In the genomic region with DNA sequence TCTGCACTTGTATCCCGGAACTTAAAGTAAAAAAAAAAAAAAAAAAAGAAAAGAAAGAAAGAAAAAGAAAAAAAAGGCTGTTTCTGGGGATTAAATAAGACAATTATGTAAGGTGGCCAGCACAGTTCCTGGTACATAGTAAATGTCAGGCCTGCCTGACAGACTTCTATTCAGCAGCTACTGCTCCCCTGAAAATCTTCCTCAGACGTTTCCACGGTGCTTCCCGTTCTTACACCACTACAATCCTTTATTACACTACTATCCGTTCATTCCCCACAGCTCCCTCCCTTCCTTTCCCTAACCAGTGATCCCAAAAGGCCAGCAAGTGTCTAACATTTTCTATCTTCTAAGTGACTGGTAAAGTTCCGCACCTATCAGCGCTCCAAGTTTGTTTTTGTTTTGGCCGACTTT, we compare ENCODE assay signal across 8 cellular contexts. TPM values are rescaled to one million over a fixed set of nuclear protein-coding genes. Genes with fewer than 3 reads are reported as not detected.
DNase-seq lines count a peak whose midpoint lies in the region; ATAC-seq and TF ChIP-seq lines count a peak whose summit lies in the region.

No MANE protein-coding gene starts in this region.

- peak overlapping the region; percentile 79 for H3K4me3 ChIP-seq in AG04449 (ENCODE audit: low read depth, low read length)
- H3K4me3 ChIP-seq in GM23338: peak overlapping the region; percentile 95
- peak overlapping the region; percentile 90 for H3K4me3 ChIP-seq in iPS-15b (ENCODE audit: low read depth, low read length)

- CTCF ChIA-PET in AG04449 (lab: Yijun Ruan, JAX): interaction anchor here (1.3 to 2.2 kb wide), 3 partner anchors 47 to 467 kb away, joined by 4 to 8 read pairs (median 4); no protein-coding TSS in a partner anchor

- ATAC-seq in GM23338: no peak
- no peak for ATAC-seq in activated T-helper 17 cell treated with anti-CD3 and anti-CD28 coated beads, Interleukin-2, amount 50 U/mL, for 72 hours (replicated peaks)
- no peak for ATAC-seq in stimulated activated effector memory CD8-positive, alpha-beta T cell treated with anti-CD3 and anti-CD28 coated beads, Interleukin-12 subunit alpha, Interleukin-12 subunit beta, amount 100 ng/mL, for 72 hours
- ATAC-seq in GM21528 (IDR thresholded peaks at IDR 0.05; ENCODE audit: low FRiP score, unreplicated experiment): no peak

- POLR2A ChIA-PET in AG04449 (lab: Yijun Ruan, JAX): no interaction called here

- no peaks in the 10 kb centered on the region for H3K9me2 ChIP-seq in GM23338 (ENCODE audit: insufficient read depth)

- peak overlapping the region; percentile 97 for H2AFZ ChIP-seq in GM23338

- no peaks in the 10 kb centered on the region; the same call in 2 of the 3 replicates for H3K36me3 Mint-ChIP-seq in GM23338 (ENCODE audit: low read depth)
- H3K36me3 Mint-ChIP-seq in activated T-helper 17 cell treated with anti-CD3 and anti-CD28 coated beads, Interleukin-2, amount 50 U/mL, for 72 hours (ENCODE audit: low read depth): peaks cover 30% of the 10 kb centered on the region
- H3K36me3 Mint-ChIP-seq in stimulated activated effector memory CD8-positive, alpha-beta T cell treated with anti-CD3 and anti-CD28 coated beads, Interleukin-12 subunit alpha, Interleukin-12 subunit beta, amount 100 ng/mL, for 72 hours: peaks cover 40% of the 10 kb centered on the region

- H3K4me2 ChIP-seq in GM23338: peak overlapping the region; percentile 97

- peak overlapping the region; percentile 84 for H3K9ac ChIP-seq in iPS-15b (ENCODE audit: low read depth, low read length)

- H3K9me3 ChIP-seq in iPS-15b (ENCODE audit: control insufficient read depth, insufficient read depth, low read length): no peaks in the 10 kb centered on the region

- H3K27me3 Mint-ChIP-seq in GM23338 (ENCODE audit: insufficient read depth, low read depth, poor library complexity): peaks cover 7% of the 10 kb centered on the region
- no peaks in the 10 kb centered on the region for H3K27me3 Mint-ChIP-seq in activated T-helper 17 cell treated with anti-CD3 and anti-CD28 coated beads, Interleukin-2, amount 50 U/mL, for 72 hours

- H3K9me3 Mint-ChIP-seq in GM23338: no peaks in the 10 kb centered on the region
- H3K9me3 Mint-ChIP-seq in activated T-helper 17 cell treated with anti-CD3 and anti-CD28 coated beads, Interleukin-2, amount 50 U/mL, for 72 hours: no peaks in the 10 kb centered on the region
- H3K9me3 Mint-ChIP-seq in stimulated activated effector memory CD8-positive, alpha-beta T cell treated with anti-CD3 and anti-CD28 coated beads, Interleukin-12 subunit alpha, Interleukin-12 subunit beta, amount 100 ng/mL, for 72 hours: no peaks in the 10 kb centered on the region

- H4K20me1 ChIP-seq in GM23338 (replicated peaks; ENCODE audit: insufficient read depth): no peaks in the 10 kb centered on the region; the same call in 1 of the 2 replicates

- H3K27ac Mint-ChIP-seq in GM23338: peak overlapping the region; percentile 93
- H3K27ac Mint-ChIP-seq in activated T-helper 17 cell treated with anti-CD3 and anti-CD28 coated beads, Interleukin-2, amount 50 U/mL, for 72 hours: peak overlapping the region; percentile 85
- H3K27ac Mint-ChIP-seq in stimulated activated effector memory CD8-positive, alpha-beta T cell treated with anti-CD3 and anti-CD28 coated beads, Interleukin-12 subunit alpha, Interleukin-12 subunit beta, amount 100 ng/mL, for 72 hours: peak overlapping the region; percentile 97

- peaks cover 10% of the 10 kb centered on the region; the same call in 2 of the 3 replicates for H3K4me1 Mint-ChIP-seq in GM23338
- H3K4me1 Mint-ChIP-seq in activated T-helper 17 cell treated with anti-CD3 and anti-CD28 coated beads, Interleukin-2, amount 50 U/mL, for 72 hours: peaks cover 9% of the 10 kb centered on the region
- H3K4me1 Mint-ChIP-seq in stimulated activated effector memory CD8-positive, alpha-beta T cell treated with anti-CD3 and anti-CD28 coated beads, Interleukin-12 subunit alpha, Interleukin-12 subunit beta, amount 100 ng/mL, for 72 hours: peaks cover 25% of the 10 kb centered on the region

- H3K79me2 ChIP-seq in GM23338 (replicated peaks; ENCODE audit: insufficient read depth): peaks cover 21% of the 10 kb centered on the region

- peak overlapping the region; percentile 97 for H3K27ac ChIP-seq in GM23338 (ENCODE audit: low read depth)

- no peaks in the 10 kb centered on the region for H3K4me1 ChIP-seq in GM23338 (ENCODE audit: insufficient read depth)
- no peaks in the 10 kb centered on the region for H3K4me1 ChIP-seq in iPS-15b (ENCODE audit: control insufficient read depth, insufficient read depth, low read length)

- H3K27me3 ChIP-seq in GM23338 (ENCODE audit: insufficient read depth): no peaks in the 10 kb centered on the region
- H3K27me3 ChIP-seq in iPS-15b (ENCODE audit: control insufficient read depth, insufficient read depth, low read length): no peaks in the 10 kb centered on the region

- no peaks in the 10 kb centered on the region for H3F3A ChIP-seq in GM23338 (replicated peaks; ENCODE audit: low read depth)

- peak overlapping the region; percentile 91 for H3K4me3 Mint-ChIP-seq in GM23338
- peak overlapping the region; percentile 83 for H3K4me3 Mint-ChIP-seq in activated T-helper 17 cell treated with anti-CD3 and anti-CD28 coated beads, Interleukin-2, amount 50 U/mL, for 72 hours
- peak overlapping the region; percentile 82 for H3K4me3 Mint-ChIP-seq in stimulated activated effector memory CD8-positive, alpha-beta T cell treated with anti-CD3 and anti-CD28 coated beads, Interleukin-12 subunit alpha, Interleukin-12 subunit beta, amount 100 ng/mL, for 72 hours

- DNase-seq in AG04449 (ENCODE audit: low read depth, low spot score) (no peak), GM23338 (ENCODE audit: low spot score) (no peak), NK-92 (lab: John Stamatoyannopoulos, UW; ENCODE audit: unreplicated experiment) (no peak), COR-L47 (lab: John Stamatoyannopoulos, UW) (no peak)
- DNase-seq in stimulated activated effector memory CD8-positive, alpha-beta T cell treated with anti-CD3 and anti-CD28 coated beads, Interleukin-12 subunit alpha, Interleukin-12 subunit beta, amount 100 ng/mL, for 72 hours (ENCODE audit: low spot score in 2 of 2): no peak

- H3K36me3 ChIP-seq in GM23338 (ENCODE audit: insufficient read depth) (no peaks in the 10 kb centered on the region), iPS-15b (ENCODE audit: control insufficient read depth, insufficient read depth, low read length) (no peaks in the 10 kb centered on the region)

- TF ChIP-seq CTCF in AG04449 (IDR thresholded peaks at IDR 0.05; ENCODE audit: insufficient read depth, low read length, missing control alignments) (no peak), GM23338 (conservative IDR thresholded peaks at IDR 0.05; ENCODE audit: low read depth in 2 of 2) (no peak)

TF ChIP-seq in GM23338, 12 proteins besides CTCF, POLR2A, EP300 and RAD21 (continues in another document):
- no peak for TF ChIP-seq STAT1 (IDR thresholded peaks at IDR 0.05; ENCODE audit: unreplicated experiment)
- no peak for TF ChIP-seq JUNB (IDR thresholded peaks at IDR 0.05; ENCODE audit: unreplicated experiment)
- no peak for TF ChIP-seq CREB1 (CRISPR knock-in tag; IDR thresholded peaks at IDR 0.05; ENCODE audit: low read depth)

RNA-seq across cellular contexts. Expression of gene RB1, which starts 0.6 kb away (rescaled TPM):
- total RNA-seq in GM23338 (2014; rRNA removed; shearing (Covaris generic)): 18.9 and 19.5 TPM in 2 replicates
- 22.3 and 23.2 TPM in 2 replicates for polyA plus RNA-seq in GM23338 (2016; fragmentation: Nextera tagmentation; extraction: Ambion mirVana)
- 10 to 100 TPM; 28.9 to 37.3 TPM for total RNA-seq in activated T-helper 17 cell treated with anti-CD3 and anti-CD28 coated beads, Interleukin-2, amount 50 U/mL, for 72 hours
